Comparison of ENCODE assay signal across 9 cellular contexts in the genomic region with DNA sequence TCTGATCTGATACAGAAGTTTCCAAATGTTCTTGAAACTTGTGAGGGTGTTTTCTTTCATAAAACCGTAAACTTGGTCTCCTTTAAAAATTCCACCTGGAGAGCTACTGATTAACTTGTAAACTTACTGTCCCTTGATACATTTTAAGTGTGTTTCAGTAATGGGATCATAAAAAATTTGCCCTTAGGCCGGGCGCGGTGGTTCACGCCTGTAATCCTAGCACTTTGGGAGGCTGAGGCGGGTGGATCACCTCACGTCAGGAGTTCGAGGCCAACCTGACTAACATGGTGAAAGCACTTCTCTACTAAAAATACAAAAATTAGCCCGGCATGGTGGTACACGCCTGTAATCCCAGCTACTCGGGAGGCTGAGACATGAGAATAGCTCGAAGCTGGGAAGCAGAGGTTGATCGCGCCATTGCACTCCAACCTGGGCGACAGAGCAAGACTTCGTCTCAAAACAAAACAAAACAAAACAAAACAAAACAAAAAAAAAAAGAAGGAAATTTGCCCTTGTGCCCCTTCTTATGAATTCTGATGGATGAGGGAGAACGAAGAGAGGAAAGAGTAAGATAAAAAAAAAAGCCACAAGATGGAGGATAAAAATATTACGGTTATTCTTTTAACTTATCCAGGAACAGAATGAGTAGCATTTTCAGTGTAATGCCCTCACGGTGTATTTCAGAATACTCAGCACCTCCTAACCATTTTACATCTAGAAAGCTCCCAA. TPM values are rescaled to one million over a fixed set of nuclear protein-coding genes. Genes with fewer than 3 reads are reported as not detected.
DNase-seq lines count a peak whose midpoint lies in the region; ATAC-seq and TF ChIP-seq lines count a peak whose summit lies in the region.
"Had no signal": no experiment of that assay in that cellular context is flagged by ENCODE, and none has a peak within 500 bp of the region (broad histone marks: within the 10 kb centered on the region; RNA-seq: fewer than 3 reads in every experiment).

No MANE protein-coding gene starts in this region.

- peak overlapping the region; percentile 84 for H3K27ac Mint-ChIP-seq in activated CD8-positive, alpha-beta memory T cell treated with anti-CD3 and anti-CD28 coated beads, Interleukin-2, amount 10 ng/mL, durations not matched to agents 7 days and 5 days

- H3K27me3 ChIP-seq in ascending aorta = no peaks in the 10 kb centered on the region
- H3K27me3 ChIP-seq in right lobe of liver = no peaks in the 10 kb centered on the region
- H3K27me3 ChIP-seq in tibial artery = no peaks in the 10 kb centered on the region
- H3K27me3 ChIP-seq: cardiac muscle cell had no signal

- no peaks in the 10 kb centered on the region for H3K9me3 Mint-ChIP-seq in activated CD8-positive, alpha-beta memory T cell treated with anti-CD3 and anti-CD28 coated beads, Interleukin-2, amount 10 ng/mL, durations not matched to agents 7 days and 5 days (ENCODE audit: low read depth)

- peak overlapping the region; percentile 67 for H3K4me3 Mint-ChIP-seq in activated CD8-positive, alpha-beta memory T cell treated with anti-CD3 and anti-CD28 coated beads, Interleukin-2, amount 10 ng/mL, durations not matched to agents 7 days and 5 days

- H3K9me3 ChIP-seq in ascending aorta = no peaks in the 10 kb centered on the region
- no peaks in the 10 kb centered on the region for H3K9me3 ChIP-seq in right lobe of liver
- no peaks in the 10 kb centered on the region for H3K9me3 ChIP-seq in tibial artery

- CTCF ChIA-PET in activated CD8-positive, alpha-beta memory T cell treated with anti-CD3 and anti-CD28 coated beads, Interleukin-2, amount 10 ng/mL, durations not matched to agents 7 days and 5 days (lab: Charles Lee) = interaction anchor here (0.5 to 3.8 kb wide), 19 partner anchors 10 to 291 kb away, joined by 3 to 23 read pairs (median 4); no protein-coding TSS in a partner anchor

- ATAC-seq in activated CD8-positive, alpha-beta memory T cell treated with anti-CD3 and anti-CD28 coated beads, Interleukin-2, amount 10 ng/mL, durations not matched to agents 7 days and 5 days = no peak
- ATAC-seq in right lobe of liver (peak in 1 of 4 donors; percentile 21), HG03045 (IDR thresholded peaks at IDR 0.05; ENCODE audit: unreplicated experiment) (no peak)

- TF ChIP-seq CTCF in ascending aorta (IDR thresholded peaks at IDR 0.05) (no peak), right lobe of liver (IDR thresholded peaks at IDR 0.05) (no peak), tibial artery (IDR thresholded peaks at IDR 0.05) (no peak)

- H3K4me3 ChIP-seq in ascending aorta = peak overlapping the region; percentile 41 to 55
- peak overlapping the region; percentile 21 to 47 (median 45) for H3K4me3 ChIP-seq in right lobe of liver
- peak overlapping the region; percentile 27 to 40 for H3K4me3 ChIP-seq in tibial artery
- H3K4me3 ChIP-seq: cardiac muscle cell had no signal

- intact Hi-C loops in ascending aorta (cut with DNase I) = loop anchor here (2.0 kb wide), 1 partner anchor 32 kb away; a partner anchor contains a TSS
- intact Hi-C loops in right lobe of liver (cut with DNase I) = loop anchor here (10.0 kb wide), 2 partner anchors 182 to 202 kb away; no protein-coding TSS in a partner anchor
- intact Hi-C loops in tibial artery (cut with DNase I; ENCODE audit: low total_unique reads) = loop anchor here (2.0 kb wide), 1 partner anchor 202 kb away; no protein-coding TSS in a partner anchor

- H3K4me1 Mint-ChIP-seq in activated CD8-positive, alpha-beta memory T cell treated with anti-CD3 and anti-CD28 coated beads, Interleukin-2, amount 10 ng/mL, durations not matched to agents 7 days and 5 days = peaks cover 49% of the 10 kb centered on the region

- H3K27ac ChIP-seq in ascending aorta = no peak overlapping the region
- peak overlapping the region in 2 of 3 donors; percentile 19 to 47 for H3K27ac ChIP-seq in right lobe of liver
- peak overlapping the region; percentile 4 to 30 for H3K27ac ChIP-seq in tibial artery
- H3K27ac ChIP-seq: cardiac muscle cell had no signal

- H3K27me3 Mint-ChIP-seq in activated CD8-positive, alpha-beta memory T cell treated with anti-CD3 and anti-CD28 coated beads, Interleukin-2, amount 10 ng/mL, durations not matched to agents 7 days and 5 days = peaks cover 17% of the 10 kb centered on the region

- TF ChIP-seq POLR2A in right lobe of liver (IDR thresholded peaks at IDR 0.05) = no peak

- peaks cover 3% of the 10 kb centered on the region for H3K36me3 Mint-ChIP-seq in activated CD8-positive, alpha-beta memory T cell treated with anti-CD3 and anti-CD28 coated beads, Interleukin-2, amount 10 ng/mL, durations not matched to agents 7 days and 5 days

- WGBS in right lobe of liver (ENCODE audit: insufficient coverage, low coverage, low lambda C conversion rate, missing lambda C conversion rate) = 45% methylated on average over 19 of the region's 19 CpGs

- no peaks in the 10 kb centered on the region for H3K36me3 ChIP-seq in ascending aorta
- H3K36me3 ChIP-seq in right lobe of liver = no peaks in the 10 kb centered on the region
- H3K36me3 ChIP-seq in tibial artery = no peaks in the 10 kb centered on the region
- H3K36me3 ChIP-seq: cardiac muscle cell had no signal

- H3K4me1 ChIP-seq in ascending aorta (no peaks in the 10 kb centered on the region), right lobe of liver (peaks cover 0 to 24% (median 8%) of the 10 kb centered on the region in 4 donors), tibial artery (peaks cover 0 to 6% (median 2%) of the 10 kb centered on the region in 4 donors)

- no peak for DNase-seq in activated CD8-positive, alpha-beta memory T cell treated with anti-CD3 and anti-CD28 coated beads, Interleukin-2, amount 10 ng/mL, durations not matched to agents 7 days and 5 days
- no peak for DNase-seq in activated CD8-positive, alpha-beta memory T cell treated with anti-CD3 and anti-CD28 coated beads, Interleukin-2, amount 50 U/mL, for 48 hours
- DNase-seq in ascending aorta (ENCODE audit: low spot score in 2 of 2) (no peak), right lobe of liver (no peak), tibial artery (no peak), NCI-H1694 treated with DMSO at 0.1 percent for 48 hours (lab: John Stamatoyannopoulos, UW) (no peak)
- DNase-seq in activated CD8-positive, alpha-beta memory T cell treated with anti-CD3 and anti-CD28 coated beads for 24 hours = no peak

RNA-seq across cellular contexts. Expression of a gene that starts 32.1 kb away (rescaled TPM):
- total RNA-seq in activated CD8-positive, alpha-beta memory T cell treated with anti-CD3 and anti-CD28 coated beads, Interleukin-2, amount 10 ng/mL, durations not matched to agents 7 days and 5 days = 10 to 100 TPM; 14.7 to 18.4 TPM
- 5.2 TPM for total RNA-seq in ascending aorta
- total RNA-seq in right lobe of liver = 1 to 10 TPM; 4.2 to 5.4 (median 5.0) TPM

Comparison
In these comparisons a context has a peak if more than half of its experiments do, and no peak if none do; other contexts are left out.
1. H3K27ac ChIP-seq: peak in right lobe of liver (2 of 3) and tibial artery (2 of 2); none in ascending aorta (0 of 2).
2. Peak in every context shown above with its lines, with median percentiles within 50 percentile points of each other: H3K4me3 ChIP-seq.